In genomic region chr6:168104636-168105035, GRCh38 we compare ENCODE assay signal across 25 cellular contexts. TPM values are rescaled to one million over a fixed set of nuclear protein-coding genes. Genes with fewer than 3 reads are reported as not detected.
"Had no signal": no experiment of that assay in that cellular context is flagged by ENCODE, and none has a peak within 500 bp of the region (broad histone marks: within the 10 kb centered on the region; RNA-seq: fewer than 3 reads in every experiment).

No MANE protein-coding gene starts in this region.

- H3K4me3 ChIP-seq: Peyer's patch had no signal

- H3K9me3 Mint-ChIP-seq: activated CD4-positive, alpha-beta memory T cell treated with anti-CD3 and anti-CD28 coated beads, Interleukin-2, amount 10 ng/mL, durations not matched to agents 7 days and 5 days; activated naive CD4-positive, alpha-beta T cell treated with anti-CD3 and anti-CD28 coated beads, Interleukin-2, amount 50 U/mL, for 72 hours; activated naive CD8-positive, alpha-beta T cell treated with anti-CD3 and anti-CD28 coated beads, Interleukin-2, amount 50 U/mL, for 24 hours; activated T-helper 17 cell treated with anti-CD3 and anti-CD28 coated beads, Interleukin-2, amount 50 U/mL, for 72 hours had no signal

- ATAC-seq: activated CD4-positive, alpha-beta T cell treated with anti-CD3 and anti-CD28 coated beads for 36 hours; activated naive CD4-positive, alpha-beta T cell treated with anti-CD3 and anti-CD28 coated beads, Interleukin-2, amount 50 U/mL, for 72 hours; activated naive CD8-positive, alpha-beta T cell treated with anti-CD3 and anti-CD28 coated beads, Interleukin-2, amount 50 U/mL, for 24 hours; activated T-helper 17 cell treated with anti-CD3 and anti-CD28 coated beads, Interleukin-2, amount 50 U/mL, for 72 hours had no signal

- H3K9me3 ChIP-seq: Peyer's patch had no signal

- H3K27ac Mint-ChIP-seq: activated CD4-positive, alpha-beta memory T cell treated with anti-CD3 and anti-CD28 coated beads, Interleukin-2, amount 10 ng/mL, durations not matched to agents 7 days and 5 days; activated CD4-positive, alpha-beta T cell treated with anti-CD3 and anti-CD28 coated beads for 36 hours; activated naive CD4-positive, alpha-beta T cell treated with anti-CD3 and anti-CD28 coated beads, Interleukin-2, amount 50 U/mL, for 72 hours; activated naive CD8-positive, alpha-beta T cell treated with anti-CD3 and anti-CD28 coated beads, Interleukin-2, amount 50 U/mL, for 24 hours; activated T-helper 17 cell treated with anti-CD3 and anti-CD28 coated beads, Interleukin-2, amount 50 U/mL, for 72 hours; brain had no signal

- H3K4me1 Mint-ChIP-seq: activated CD4-positive, alpha-beta memory T cell treated with anti-CD3 and anti-CD28 coated beads, Interleukin-2, amount 10 ng/mL, durations not matched to agents 7 days and 5 days; activated CD4-positive, alpha-beta T cell treated with anti-CD3 and anti-CD28 coated beads for 36 hours; activated naive CD8-positive, alpha-beta T cell treated with anti-CD3 and anti-CD28 coated beads, Interleukin-2, amount 50 U/mL, for 24 hours; activated T-helper 17 cell treated with anti-CD3 and anti-CD28 coated beads, Interleukin-2, amount 50 U/mL, for 72 hours had no signal

- H3K36me3 ChIP-seq: Peyer's patch had no signal

- DNase-seq: activated CD4-positive, alpha-beta memory T cell treated with anti-CD3 and anti-CD28 coated beads, Interleukin-2, amount 10 ng/mL, durations not matched to agents 7 days and 5 days; activated CD4-positive, alpha-beta T cell treated with anti-CD3 and anti-CD28 coated beads for 36 hours; activated CD4-positive, alpha-beta T cell treated with anti-CD3 and anti-CD28 coated beads, Interleukin-2, amount 50 U/mL, for 1 hour; activated CD4-positive, CD25-positive, alpha-beta regulatory T cell; activated gamma-delta T cell; activated naive CD8-positive, alpha-beta T cell treated with anti-CD3 and anti-CD28 coated beads, Interleukin-2, amount 50 U/mL, for 24 hours; activated T-cell treated with anti-CD3 and anti-CD28 coated beads for 4 hours; activated T-cell treated with anti-CD3 and anti-CD28 coated beads, Interleukin-2, amount 50 U/mL, for 48 hours; amniotic stem cell; IMR-90; Kasumi-1; KBM-7; NCI-H1105 treated with DMSO at 0.1 percent for 48 hours; NCI-H1436 treated with DMSO at 0.1 percent for 48 hours; SIG-M5; T-helper 2 cell; T1000 had no signal

- H3K4me3 Mint-ChIP-seq: activated CD4-positive, alpha-beta memory T cell treated with anti-CD3 and anti-CD28 coated beads, Interleukin-2, amount 10 ng/mL, durations not matched to agents 7 days and 5 days; activated CD4-positive, alpha-beta T cell treated with anti-CD3 and anti-CD28 coated beads for 36 hours; activated naive CD8-positive, alpha-beta T cell treated with anti-CD3 and anti-CD28 coated beads, Interleukin-2, amount 50 U/mL, for 24 hours; activated T-helper 17 cell treated with anti-CD3 and anti-CD28 coated beads, Interleukin-2, amount 50 U/mL, for 72 hours; brain had no signal

- H3K27ac ChIP-seq: Peyer's patch, RWPE1, VCaP had no signal

- H3K27me3 Mint-ChIP-seq: brain had no signal

- H3K36me3 Mint-ChIP-seq: activated naive CD4-positive, alpha-beta T cell treated with anti-CD3 and anti-CD28 coated beads, Interleukin-2, amount 50 U/mL, for 72 hours; brain had no signal

RNA-seq across cellular contexts. Expression of gene FRMD1, which starts 25.6 kb away (rescaled TPM):
- total RNA-seq: activated CD4-positive, alpha-beta memory T cell treated with anti-CD3 and anti-CD28 coated beads, Interleukin-2, amount 10 ng/mL, durations not matched to agents 7 days and 5 days; activated CD4-positive, alpha-beta T cell treated with anti-CD3 and anti-CD28 coated beads for 36 hours; activated CD8-positive, alpha-beta memory T cell treated with anti-CD3 and anti-CD28 coated beads for 36 hours; activated naive CD4-positive, alpha-beta T cell treated with anti-CD3 and anti-CD28 coated beads, Interleukin-2, amount 50 U/mL, for 72 hours; activated T-helper 17 cell treated with anti-CD3 and anti-CD28 coated beads, Interleukin-2, amount 50 U/mL, for 72 hours; astrocyte; IMR-90 had no signal
- polyA plus RNA-seq: IMR-90 had no signal
